1 cellular context compared by ENCODE assay signal in genomic region chr19:2148482-2149135, GRCh38.
TF ChIP-seq lines count a peak whose summit lies in the region.

No MANE protein-coding gene starts in this region.

TF ChIP-seq in IMR-90, 13 proteins besides CTCF, POLR2A, EP300 and RAD21:
- TF ChIP-seq NFE2L2 (IDR thresholded peaks at IDR 0.05; ENCODE audit: low read depth, low read length) = no peak
- no peak for TF ChIP-seq MAFK (IDR thresholded peaks at IDR 0.05; ENCODE audit: low read depth, low read length)
- no peak for TF ChIP-seq MAZ (IDR thresholded peaks at IDR 0.05; ENCODE audit: borderline replicate concordance, low read depth, low read length)
